ENCODE assay signal across 19 cellular contexts in the genomic region with DNA sequence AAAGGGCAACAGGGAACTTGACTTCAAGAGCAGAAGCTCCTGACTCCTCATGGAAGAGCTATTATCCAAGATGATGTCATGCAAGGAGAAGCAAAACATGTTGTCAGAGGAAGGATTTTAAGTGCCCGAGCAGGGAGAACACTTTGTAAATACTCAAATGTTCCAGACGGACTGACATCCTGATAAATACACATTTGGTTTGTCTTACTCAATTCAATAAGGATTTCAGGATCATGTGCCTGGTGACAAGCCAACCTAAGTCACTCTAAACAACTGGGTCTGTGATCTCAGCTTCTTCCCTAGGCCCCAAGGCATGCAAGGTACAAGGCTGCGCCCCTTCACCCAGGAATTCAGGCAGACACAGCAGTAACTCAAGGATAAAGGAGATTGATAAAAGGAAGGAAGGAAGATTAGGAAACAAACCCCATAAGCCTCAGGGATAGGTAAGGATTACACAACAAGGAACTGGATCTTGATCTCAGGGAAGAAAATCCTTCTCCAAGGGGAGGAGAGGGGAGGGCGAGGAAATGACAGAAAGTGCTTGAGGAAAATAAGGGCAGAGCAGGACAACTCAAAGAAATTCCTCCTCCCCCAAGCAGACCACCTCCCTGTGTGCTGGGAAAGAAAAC. TPM values are rescaled to one million over a fixed set of nuclear protein-coding genes. Genes with fewer than 3 reads are reported as not detected.
DNase-seq lines count a peak whose midpoint lies in the region; ATAC-seq and TF ChIP-seq lines count a peak whose summit lies in the region.
"Had no signal": no experiment of that assay in that cellular context is flagged by ENCODE, and none has a peak within 500 bp of the region (broad histone marks: within the 10 kb centered on the region; RNA-seq: fewer than 3 reads in every experiment).

No MANE protein-coding gene starts in this region.

- H3K4me1 ChIP-seq in muscle layer of duodenum (ENCODE audit: control insufficient read depth in 1 of 2, insufficient read depth in 2 of 2, low read length in 2 of 2) (peaks cover 7 to 8% of the 10 kb centered on the region in 2 donors), transverse colon (peaks cover 0 to 7% (median 0%) of the 10 kb centered on the region in 4 donors)

- DNase-seq in NCI-H82 treated with DMSO at 0.1 percent for 48 hours (lab: John Stamatoyannopoulos, UW; ENCODE audit: unreplicated experiment), result peak; percentile 26
- no peak for DNase-seq in epithelial cell of prostate (ENCODE audit: low read depth, low spot score)
- no peak for DNase-seq in transverse colon
- no peak for DNase-seq in HK-2 (ENCODE audit: unreplicated experiment)
- DNase-seq in activated CD4-positive, CD25-positive, alpha-beta regulatory T cell (lab: John Stamatoyannopoulos, UW), result no peak
- DNase-seq in HuH-7.5 (ENCODE audit: low spot score), result no peak
- DNase-seq: activated CD4-positive, alpha-beta T cell treated with anti-CD3 and anti-CD28 coated beads, Interleukin-2, amount 50 U/mL, for 4 hours; activated gamma-delta T cell; CD4-positive, alpha-beta T cell; MM.1S; NCI-H2171; stimulated activated CD4-positive, alpha-beta T cell treated with anti-CD3 and anti-CD28 coated beads, Interleukin-2, amount 100 ng/mL, for 48 hours; T-helper 17 cell had no signal

- H3K27me3 ChIP-seq in muscle layer of duodenum (ENCODE audit: low read depth, low read length) (no peaks in the 10 kb centered on the region), transverse colon (no peaks in the 10 kb centered on the region)
- H3K27me3 ChIP-seq: cardiac muscle cell had no signal

- ATAC-seq in HG03135 (IDR thresholded peaks at IDR 0.05; ENCODE audit: unreplicated experiment), result no peak
- ATAC-seq: T-helper 17 cell had no signal

- TF ChIP-seq POLR2A in transverse colon (IDR thresholded peaks at IDR 0.05), result no peak

- intact Hi-C loops in transverse colon (cut with DNase I; ENCODE audit: low total_unique reads), result no loop called here

- 64 to 65% methylated on average over 2 to 4 of the region's 4 CpGs for WGBS in transverse colon (ENCODE audit: low coverage in 1 of 2), 2 donors

- H3K4me3 ChIP-seq in muscle layer of duodenum (ENCODE audit: low read depth in 1 of 2, low read length in 2 of 2), result no peak overlapping the region
- no peak overlapping the region for H3K4me3 ChIP-seq in transverse colon
- H3K4me3 ChIP-seq: cardiac muscle cell had no signal

- no peak for TF ChIP-seq CTCF in transverse colon (IDR thresholded peaks at IDR 0.05)

- H3K27ac ChIP-seq in epithelial cell of prostate (peak overlapping the region; percentile 0), muscle layer of duodenum (ENCODE audit: low read length) (peak overlapping the region; percentile 69), transverse colon (peak overlapping the region in 3 of 4 donors; percentile 19 to 39 (median 20))
- H3K27ac ChIP-seq: cardiac muscle cell had no signal

- in situ Hi-C loops in transverse colon (cut with MboI; ENCODE audit: low pct_ligation_motif_present in 1 of 4, low pct_unique_long_range_greater_than_20kb in 1 of 4, low sequenced_read_pairs in 3 of 4), result no loop called here

- no peaks in the 10 kb centered on the region for H3K36me3 ChIP-seq in muscle layer of duodenum (ENCODE audit: control insufficient read depth in 1 of 2, insufficient read depth in 2 of 2, low read length in 2 of 2)
- H3K36me3 ChIP-seq in transverse colon, result no peaks in the 10 kb centered on the region
- H3K36me3 ChIP-seq: cardiac muscle cell had no signal

- no peak for TF ChIP-seq EP300 in transverse colon (IDR thresholded peaks at IDR 0.05; ENCODE audit: low read depth)

- H3K9me3 ChIP-seq in muscle layer of duodenum (ENCODE audit: control insufficient read depth in 1 of 2, low read length in 2 of 2) (no peaks in the 10 kb centered on the region), transverse colon (no peaks in the 10 kb centered on the region)

RNA-seq across cellular contexts. Expression of a gene that starts 26.9 kb away (rescaled TPM):
- total RNA-seq in transverse colon, result not detected
- total RNA-seq: cardiac muscle cell; CD4-positive, alpha-beta T cell; endothelial cell of umbilical vein; H4; mesenteric fat pad had no signal

RNA-seq across cellular contexts. Expression of a gene that starts 37.6 kb away (rescaled TPM):
- total RNA-seq in transverse colon, result 10 to 100 TPM in 3 of 4 donors, 1 to 10 TPM in 1; 5.2 to 29.1 (median 14.2) TPM

RNA-seq across cellular contexts. Expression of a gene that starts 41.1 kb away (rescaled TPM):
- total RNA-seq in transverse colon, result not detected
- total RNA-seq: CD4-positive, alpha-beta T cell; endothelial cell of umbilical vein; H4; mesenteric fat pad; T-helper 17 cell had no signal

RNA-seq across cellular contexts. Expression of a gene that starts 50.6 kb away (rescaled TPM):
- total RNA-seq in transverse colon, result 10 to 100 TPM in 3 of 4 donors, 1 to 10 TPM in 1; 3.6 to 33.7 (median 32.0) TPM

RNA-seq across cellular contexts. Expression of a gene that starts 51.0 kb away (rescaled TPM):
- total RNA-seq in transverse colon, result 100 to 1,000 TPM; 137 to 303 (median 222) TPM

Comparison
In these comparisons a context has a peak if more than half of its experiments do, and no peak if none do; other contexts are left out.
1. H3K27ac ChIP-seq: peak in every context shown above with its lines; median percentile 69 in muscle layer of duodenum; 20 in transverse colon; 0 in epithelial cell of prostate.